ENCODE assay signal across 9 cellular contexts in genomic region chr3:30495172-30496124, GRCh38.
A peak's percentile ranks its signal among the peaks of the same experiment; 100 is the strongest.
DNase-seq lines count a peak whose midpoint lies in the region; ATAC-seq and TF ChIP-seq lines count a peak whose summit lies in the region.
"Had no signal": no experiment of that assay in that cellular context is flagged by ENCODE, and none has a peak within 500 bp of the region (broad histone marks: within the 10 kb centered on the region; RNA-seq: fewer than 3 reads in every experiment).

No MANE protein-coding gene starts in this region.

- no peak overlapping the region; the same call in 1 of the 2 replicates for H3K4me3 ChIP-seq in AG10803 (ENCODE audit: low read length)
- peak overlapping the region; percentile 18 for H3K4me3 ChIP-seq in coronary artery

- peak overlapping the region; percentile 69 to 85 for H3K27ac ChIP-seq in coronary artery

- H3K4me3 Mint-ChIP-seq in osteocyte (ENCODE audit: unreplicated experiment): no peak overlapping the region

- DNase-seq in AG10803 (ENCODE audit: low read depth): peak; percentile 39
- DNase-seq in Kasumi-1 (lab: John Stamatoyannopoulos, UW): peak; percentile 11 to 24
- no peak for DNase-seq in coronary artery (ENCODE audit: low spot score)
- no peak for DNase-seq in osteocyte (ENCODE audit: extremely low spot score, unreplicated experiment)
- DNase-seq in activated effector memory CD4-positive, alpha-beta T cell treated with anti-CD3 and anti-CD28 coated beads, Interleukin-2, amount 50 U/mL, for 16 hours: no peak
- DNase-seq: NCI-H1092 treated with DMSO at 0.1 percent for 48 hours had no signal

- H3K27ac Mint-ChIP-seq in osteocyte (ENCODE audit: unreplicated experiment): peak overlapping the region; percentile 92

- ATAC-seq in GM21423 (IDR thresholded peaks at IDR 0.05; ENCODE audit: unreplicated experiment) (no peak), GM18858 (IDR thresholded peaks at IDR 0.05; ENCODE audit: unreplicated experiment) (no peak), GM21528 (IDR thresholded peaks at IDR 0.05; ENCODE audit: low FRiP score, unreplicated experiment) (no peak)

- H3K36me3 Mint-ChIP-seq in osteocyte (ENCODE audit: unreplicated experiment): no peaks in the 10 kb centered on the region

- TF ChIP-seq CTCF in AG10803 (conservative IDR thresholded peaks at IDR 0.05; ENCODE audit: low read length): no peak
- no peak for TF ChIP-seq CTCF in coronary artery (IDR thresholded peaks at IDR 0.05)
- TF ChIP-seq CTCF in osteocyte (IDR thresholded peaks at IDR 0.05): no peak

- no peaks in the 10 kb centered on the region for H3K27me3 Mint-ChIP-seq in osteocyte (ENCODE audit: unreplicated experiment)

- peaks cover 60% of the 10 kb centered on the region for H3K4me1 Mint-ChIP-seq in osteocyte (ENCODE audit: unreplicated experiment)

- peaks cover 3% of the 10 kb centered on the region for H3K9me3 Mint-ChIP-seq in osteocyte (ENCODE audit: unreplicated experiment)

Comparison
In these comparisons a context has a peak if more than half of its experiments do, and no peak if none do; other contexts are left out.
1. DNase-seq: peak in AG10803 (single experiment) and Kasumi-1 (2 of 2); none in coronary artery (single experiment), osteocyte (single experiment) and activated effector memory CD4-positive, alpha-beta T cell treated with anti-CD3 and anti-CD28 coated beads, Interleukin-2, amount 50 U/mL, for 16 hours (single experiment).